In genomic region chr6:133969285-133969946, GRCh38 we compare ENCODE assay signal across 21 cellular contexts. TPM values are rescaled to one million over a fixed set of nuclear protein-coding genes. Genes with fewer than 3 reads are reported as not detected.
DNase-seq lines count a peak whose midpoint lies in the region; ATAC-seq and TF ChIP-seq lines count a peak whose summit lies in the region.
"Had no signal": no experiment of that assay in that cellular context is flagged by ENCODE, and none has a peak within 500 bp of the region (broad histone marks: within the 10 kb centered on the region; RNA-seq: fewer than 3 reads in every experiment).

No MANE protein-coding gene starts in this region.

- H3K27me3 Mint-ChIP-seq in activated T-cell treated with anti-CD3 and anti-CD28 coated beads, Interleukin-2, amount 50 U/mL, for 24 hours = no peaks in the 10 kb centered on the region
- no peaks in the 10 kb centered on the region for H3K27me3 Mint-ChIP-seq in activated CD8-positive, alpha-beta T cell treated with anti-CD3 and anti-CD28 coated beads, Interleukin-2, amount 10 ng/mL, durations not matched to agents 7 days and 5 days (ENCODE audit: low read depth)
- no peaks in the 10 kb centered on the region for H3K27me3 Mint-ChIP-seq in osteocyte (ENCODE audit: unreplicated experiment)
- H3K27me3 Mint-ChIP-seq in T-helper 17 cell = no peaks in the 10 kb centered on the region
- H3K27me3 Mint-ChIP-seq: progenitor cell of endocrine pancreas had no signal

- DNase-seq in activated T-cell treated with anti-CD3 and anti-CD28 coated beads, Interleukin-2, amount 50 U/mL, for 24 hours = no peak
- DNase-seq in activated T-cell treated with anti-CD3 and anti-CD28 coated beads for 4 hours (no peak), osteocyte (ENCODE audit: extremely low spot score, unreplicated experiment) (no peak), nucleus accumbens (lab: John Stamatoyannopoulos, UW) (no peak), T-helper 17 cell (no peak)
- DNase-seq in activated CD8-positive, alpha-beta T cell treated with anti-CD3 and anti-CD28 coated beads, Interleukin-2, amount 10 ng/mL, durations not matched to agents 7 days and 5 days = no peak
- DNase-seq: anterior cingulate cortex; central memory CD4-positive, alpha-beta T cell; gastrocnemius medialis; KBM-7; mesendoderm; NCI-H187; NCI-H446 treated with DMSO at 0.1 percent for 48 hours; NK-92 treated with Interleukin-12 subunit alpha and Interleukin-12 subunit beta, amount 100 ng/mL, for 24 hours; stimulated activated CD4-positive, alpha-beta T cell treated with anti-CD3 and anti-CD28 coated beads, Interleukin-4, amount 100 ng/mL, for 1 hour had no signal

- CTCF ChIA-PET in activated CD8-positive, alpha-beta T cell treated with anti-CD3 and anti-CD28 coated beads, Interleukin-2, amount 10 ng/mL, durations not matched to agents 7 days and 5 days (lab: Charles Lee) = interaction anchor here (1.2 to 3.8 kb wide), 4 partner anchors 45 to 128 kb away, joined by 4 to 28 read pairs (median 8); no protein-coding TSS in a partner anchor

- H3K9me3 ChIP-seq in T-helper 17 cell (ENCODE audit: control insufficient read depth, low read length, poor library complexity, severe bottlenecking) = no peaks in the 10 kb centered on the region
- H3K9me3 ChIP-seq: gastrocnemius medialis, vagina had no signal

- ATAC-seq in GM21786 (IDR thresholded peaks at IDR 0.05; ENCODE audit: unreplicated experiment) (peak; percentile 18), GM21423 (IDR thresholded peaks at IDR 0.05; ENCODE audit: unreplicated experiment) (no peak), T-helper 17 cell (no peak)
- ATAC-seq in activated CD8-positive, alpha-beta T cell treated with anti-CD3 and anti-CD28 coated beads, Interleukin-2, amount 10 ng/mL, durations not matched to agents 7 days and 5 days = peak; percentile 46
- ATAC-seq: esophagus mucosa, gastrocnemius medialis had no signal

- POLR2A ChIA-PET in activated CD8-positive, alpha-beta T cell treated with anti-CD3 and anti-CD28 coated beads, Interleukin-2, amount 10 ng/mL, durations not matched to agents 7 days and 5 days (lab: Charles Lee) = no interaction called here

- H3K36me3 Mint-ChIP-seq in activated T-cell treated with anti-CD3 and anti-CD28 coated beads, Interleukin-2, amount 50 U/mL, for 24 hours (ENCODE audit: low read depth) = peaks cover 9% of the 10 kb centered on the region
- peaks cover 2% of the 10 kb centered on the region for H3K36me3 Mint-ChIP-seq in activated CD8-positive, alpha-beta T cell treated with anti-CD3 and anti-CD28 coated beads, Interleukin-2, amount 10 ng/mL, durations not matched to agents 7 days and 5 days (ENCODE audit: low read depth)
- H3K36me3 Mint-ChIP-seq in osteocyte (ENCODE audit: unreplicated experiment) (peaks cover 2% of the 10 kb centered on the region), T-helper 17 cell (ENCODE audit: low read depth) (no peaks in the 10 kb centered on the region)

- TF ChIP-seq CTCF in osteocyte (IDR thresholded peaks at IDR 0.05) = no peak

- H3K4me1 Mint-ChIP-seq in activated T-cell treated with anti-CD3 and anti-CD28 coated beads, Interleukin-2, amount 50 U/mL, for 24 hours (ENCODE audit: low read depth) = peaks cover 73% of the 10 kb centered on the region
- H3K4me1 Mint-ChIP-seq in activated CD8-positive, alpha-beta T cell treated with anti-CD3 and anti-CD28 coated beads, Interleukin-2, amount 10 ng/mL, durations not matched to agents 7 days and 5 days (ENCODE audit: low read depth) = peaks cover 28% of the 10 kb centered on the region
- H3K4me1 Mint-ChIP-seq in osteocyte (ENCODE audit: unreplicated experiment) (peaks cover 68% of the 10 kb centered on the region), T-helper 17 cell (peaks cover 40% of the 10 kb centered on the region)

- peak overlapping the region; percentile 60 for H3K27ac Mint-ChIP-seq in activated T-cell treated with anti-CD3 and anti-CD28 coated beads, Interleukin-2, amount 50 U/mL, for 24 hours
- peak overlapping the region; percentile 53 for H3K27ac Mint-ChIP-seq in activated CD8-positive, alpha-beta T cell treated with anti-CD3 and anti-CD28 coated beads, Interleukin-2, amount 10 ng/mL, durations not matched to agents 7 days and 5 days
- H3K27ac Mint-ChIP-seq in osteocyte (ENCODE audit: unreplicated experiment) = peak overlapping the region; percentile 2
- H3K27ac Mint-ChIP-seq in T-helper 17 cell = no peak overlapping the region
- H3K27ac Mint-ChIP-seq: nephron, progenitor cell of endocrine pancreas had no signal

- no peak overlapping the region for H3K4me3 Mint-ChIP-seq in activated T-cell treated with anti-CD3 and anti-CD28 coated beads, Interleukin-2, amount 50 U/mL, for 24 hours
- peak overlapping the region; percentile 49 for H3K4me3 Mint-ChIP-seq in activated CD8-positive, alpha-beta T cell treated with anti-CD3 and anti-CD28 coated beads, Interleukin-2, amount 10 ng/mL, durations not matched to agents 7 days and 5 days
- H3K4me3 Mint-ChIP-seq in osteocyte (ENCODE audit: unreplicated experiment) (no peak overlapping the region), T-helper 17 cell (no peak overlapping the region)
- H3K4me3 Mint-ChIP-seq: nephron had no signal

- H3K9me3 Mint-ChIP-seq in activated T-cell treated with anti-CD3 and anti-CD28 coated beads, Interleukin-2, amount 50 U/mL, for 24 hours = no peaks in the 10 kb centered on the region
- H3K9me3 Mint-ChIP-seq in activated CD8-positive, alpha-beta T cell treated with anti-CD3 and anti-CD28 coated beads, Interleukin-2, amount 10 ng/mL, durations not matched to agents 7 days and 5 days (ENCODE audit: insufficient read depth) = no peaks in the 10 kb centered on the region
- no peaks in the 10 kb centered on the region for H3K9me3 Mint-ChIP-seq in osteocyte (ENCODE audit: unreplicated experiment)
- H3K9me3 Mint-ChIP-seq: nephron had no signal

RNA-seq across cellular contexts. Expression of gene TBPL1, which starts 16.4 kb away (rescaled TPM):
- 10 to 100 TPM; 29.1 to 35.2 TPM for total RNA-seq in activated CD8-positive, alpha-beta T cell treated with anti-CD3 and anti-CD28 coated beads, Interleukin-2, amount 10 ng/mL, durations not matched to agents 7 days and 5 days
- total RNA-seq in osteocyte (29.7 and 35.0 TPM in 2 replicates), T-helper 17 cell (10 to 100 TPM; 23.9 to 33.7 TPM)

Comparison
In these comparisons a context has a peak if more than half of its experiments do, and no peak if none do; other contexts are left out.
1. ATAC-seq: peak in GM21786 (single experiment) and activated CD8-positive, alpha-beta T cell treated with anti-CD3 and anti-CD28 coated beads, Interleukin-2, amount 10 ng/mL, durations not matched to agents 7 days and 5 days (single experiment); none in GM21423 (single experiment) and T-helper 17 cell (single experiment).